ENCODE assay signal across 24 cellular contexts in the genomic region with DNA sequence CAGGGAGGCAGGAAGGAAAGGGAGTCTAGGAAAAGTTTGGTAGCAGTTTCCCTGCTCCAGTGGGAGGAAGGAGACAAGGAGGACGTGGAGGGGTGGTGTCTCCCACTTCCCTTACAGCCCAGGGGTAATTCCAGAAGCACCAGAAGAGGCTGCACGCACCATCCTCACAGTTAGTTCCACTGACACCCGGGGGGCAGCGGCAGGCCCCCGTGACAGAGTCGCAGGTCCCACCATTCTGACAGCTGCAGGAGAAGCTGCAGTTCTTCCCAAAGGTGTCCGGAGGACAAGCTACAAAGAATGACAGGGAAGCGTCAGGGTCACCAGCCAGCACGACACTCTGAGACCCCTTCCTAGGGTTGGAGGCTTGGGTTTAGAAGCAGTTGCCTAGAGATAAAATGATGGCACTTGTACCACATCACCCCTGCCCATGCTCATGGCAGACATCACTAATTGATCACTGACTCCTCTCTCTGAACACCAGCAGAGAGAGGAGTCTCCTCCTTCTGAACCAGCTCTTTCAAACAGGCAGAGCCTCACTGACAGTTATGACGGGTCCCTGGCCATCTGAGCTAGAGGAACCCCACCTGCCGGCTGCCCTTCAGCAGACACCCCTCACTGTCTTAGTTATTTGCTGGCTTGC. TPM values are rescaled to one million over a fixed set of nuclear protein-coding genes. Genes with fewer than 3 reads are reported as not detected.
A peak's percentile ranks its signal among the peaks of the same experiment; 100 is the strongest.
DNase-seq lines count a peak whose midpoint lies in the region; TF ChIP-seq lines count a peak whose summit lies in the region.
"Had no signal": no experiment of that assay in that cellular context is flagged by ENCODE, and none has a peak within 500 bp of the region (broad histone marks: within the 10 kb centered on the region; RNA-seq: fewer than 3 reads in every experiment).

No MANE protein-coding gene starts in this region.

- H3K79me2 ChIP-seq in neural progenitor cell (ENCODE audit: low read depth), result no peaks in the 10 kb centered on the region

- H3K36me3 Mint-ChIP-seq in activated CD4-positive, alpha-beta T cell treated with anti-CD3 and anti-CD28 coated beads, Interleukin-2, amount 10 ng/mL, durations not matched to agents 7 days and 5 days (ENCODE audit: low read depth), result no peaks in the 10 kb centered on the region
- peaks cover 3% of the 10 kb centered on the region for H3K36me3 Mint-ChIP-seq in neural progenitor cell

- no peaks in the 10 kb centered on the region for H3K4me1 Mint-ChIP-seq in activated CD4-positive, alpha-beta T cell treated with anti-CD3 and anti-CD28 coated beads, Interleukin-2, amount 10 ng/mL, durations not matched to agents 7 days and 5 days
- H3K4me1 Mint-ChIP-seq in neural progenitor cell, result no peaks in the 10 kb centered on the region
- H3K4me1 Mint-ChIP-seq: CD14-positive monocyte; CD8-positive, alpha-beta memory T cell had no signal

- CTCF ChIA-PET in activated CD4-positive, alpha-beta T cell treated with anti-CD3 and anti-CD28 coated beads, Interleukin-2, amount 10 ng/mL, durations not matched to agents 7 days and 5 days (lab: Charles Lee), result no interaction called here
- CTCF ChIA-PET in RWPE1 (lab: Yijun Ruan, JAX), result interaction anchor here (0.5 to 1.3 kb wide), 5 partner anchors 11 to 261 kb away, joined by 3 to 5 read pairs (median 4); no protein-coding TSS in a partner anchor

- H2AFZ ChIP-seq in neural progenitor cell (replicated peaks), result no peak overlapping the region
- H2AFZ ChIP-seq: GM23248 had no signal

- peak overlapping the region; percentile 36 for H3K27ac Mint-ChIP-seq in activated CD4-positive, alpha-beta T cell treated with anti-CD3 and anti-CD28 coated beads, Interleukin-2, amount 10 ng/mL, durations not matched to agents 7 days and 5 days
- H3K27ac Mint-ChIP-seq in neural progenitor cell, result peak overlapping the region; percentile 53
- H3K27ac Mint-ChIP-seq: CD4-positive, alpha-beta T cell had no signal

- no peaks in the 10 kb centered on the region for H3K9me3 ChIP-seq in neural progenitor cell (ENCODE audit: low read depth)
- H3K9me3 ChIP-seq: A549, BE2C had no signal

- H3K27ac ChIP-seq in RWPE1, result peak overlapping the region; percentile 33
- no peak overlapping the region for H3K27ac ChIP-seq in neural progenitor cell
- H3K27ac ChIP-seq: A549; BLaER1 treated with 17β-estradiol and CSF1 and Interleukin-3, amounts not matched to agents 10 nM and 100 nM; GM23248 had no signal

- H3K27me3 Mint-ChIP-seq in activated CD4-positive, alpha-beta T cell treated with anti-CD3 and anti-CD28 coated beads, Interleukin-2, amount 10 ng/mL, durations not matched to agents 7 days and 5 days, result no peaks in the 10 kb centered on the region
- H3K27me3 Mint-ChIP-seq in neural progenitor cell (ENCODE audit: insufficient read depth, low read depth), result peaks cover 2% of the 10 kb centered on the region
- H3K27me3 Mint-ChIP-seq: CD4-positive, alpha-beta T cell; CD8-positive, alpha-beta memory T cell had no signal

- H3K27me3 ChIP-seq in neural progenitor cell, result no peaks in the 10 kb centered on the region
- H3K27me3 ChIP-seq: BE2C; BLaER1 treated with 17β-estradiol and CSF1 and Interleukin-3, amounts not matched to agents 10 nM and 100 nM had no signal

- no peaks in the 10 kb centered on the region for H3K36me3 ChIP-seq in neural progenitor cell
- H3K36me3 ChIP-seq: BE2C had no signal

- H3K4me2 ChIP-seq in neural progenitor cell, result no peak overlapping the region
- H3K4me2 ChIP-seq: A549; BLaER1 treated with 17β-estradiol and CSF1 and Interleukin-3, amounts not matched to agents 10 nM and 100 nM had no signal

- no peak overlapping the region for H3K4me3 ChIP-seq in neural progenitor cell
- H3K4me3 ChIP-seq: A549; BLaER1 treated with 17β-estradiol and CSF1 and Interleukin-3, amounts not matched to agents 10 nM and 100 nM; GM12878; GM23248 had no signal

- no peak for DNase-seq in activated CD4-positive, alpha-beta T cell treated with anti-CD3 and anti-CD28 coated beads, Interleukin-2, amount 10 ng/mL, durations not matched to agents 7 days and 5 days
- DNase-seq in activated CD4-positive, alpha-beta T cell treated with anti-CD3 and anti-CD28 coated beads, Interleukin-2, amount 50 U/mL, for 48 hours, result no peak
- no peak for DNase-seq in RWPE1 (ENCODE audit: low spot score)
- no peak for DNase-seq in neural progenitor cell (ENCODE audit: low spot score)
- no peak for DNase-seq in SHP77 treated with DMSO at 0.1 percent for 48 hours (lab: John Stamatoyannopoulos, UW)
- DNase-seq in erythroblast (lab: John Stamatoyannopoulos, UW), result no peak
- DNase-seq: 8988T; ACHN; AML-193; BE2C; Calu3; CD4-positive, alpha-beta T cell; CD8-positive, alpha-beta memory T cell; COR-L47; DMS79; EL; GDM1; GM23248; H7; HCEC 1CT had no signal

- H3K9me3 Mint-ChIP-seq in activated CD4-positive, alpha-beta T cell treated with anti-CD3 and anti-CD28 coated beads, Interleukin-2, amount 10 ng/mL, durations not matched to agents 7 days and 5 days, result no peaks in the 10 kb centered on the region
- no peaks in the 10 kb centered on the region for H3K9me3 Mint-ChIP-seq in neural progenitor cell
- H3K9me3 Mint-ChIP-seq: CD4-positive, alpha-beta T cell; CD8-positive, alpha-beta memory T cell had no signal

- H3K9ac ChIP-seq in neural progenitor cell, result no peak overlapping the region
- H3K9ac ChIP-seq: BLaER1 treated with 17β-estradiol and CSF1 and Interleukin-3, amounts not matched to agents 10 nM and 100 nM; GM23248 had no signal

- no peak for TF ChIP-seq CTCF in RWPE1 (conservative IDR thresholded peaks at IDR 0.05; ENCODE audit: low read depth)
- TF ChIP-seq CTCF in neural progenitor cell (IDR thresholded peaks at IDR 0.05), result no peak

- H3K4me1 ChIP-seq in neural progenitor cell, result no peaks in the 10 kb centered on the region
- H3K4me1 ChIP-seq: BE2C had no signal

- H3F3A ChIP-seq in neural progenitor cell (ENCODE audit: low read depth), result no peaks in the 10 kb centered on the region

- no peak for TF ChIP-seq POLR2A in erythroblast (IDR thresholded peaks at IDR 0.05; ENCODE audit: low read length)

- no peak overlapping the region for H3K4me3 Mint-ChIP-seq in activated CD4-positive, alpha-beta T cell treated with anti-CD3 and anti-CD28 coated beads, Interleukin-2, amount 10 ng/mL, durations not matched to agents 7 days and 5 days
- no peak overlapping the region for H3K4me3 Mint-ChIP-seq in neural progenitor cell
- H3K4me3 Mint-ChIP-seq: CD14-positive monocyte; CD4-positive, alpha-beta T cell; CD8-positive, alpha-beta memory T cell had no signal

- H4K20me1 ChIP-seq in neural progenitor cell (ENCODE audit: low read depth), result peaks cover 43% of the 10 kb centered on the region

- POLR2A ChIA-PET in activated CD4-positive, alpha-beta T cell treated with anti-CD3 and anti-CD28 coated beads, Interleukin-2, amount 10 ng/mL, durations not matched to agents 7 days and 5 days (lab: Charles Lee), result no interaction called here
- POLR2A ChIA-PET in RWPE1 (lab: Yijun Ruan, JAX; ENCODE audit: low non-redundant PET), result no interaction called here

RNA-seq across cellular contexts. Expression of a gene that starts 53.3 kb away (rescaled TPM):
- total RNA-seq in activated CD4-positive, alpha-beta T cell treated with anti-CD3 and anti-CD28 coated beads, Interleukin-2, amount 10 ng/mL, durations not matched to agents 7 days and 5 days, result not detected
- 1.3 and 7.8 TPM in 2 replicates for total RNA-seq in neural progenitor cell (ENCODE audit: low replicate concordance)
- total RNA-seq: CD8-positive, alpha-beta memory T cell; GM12878; GM23248 had no signal
